In the genomic region with DNA sequence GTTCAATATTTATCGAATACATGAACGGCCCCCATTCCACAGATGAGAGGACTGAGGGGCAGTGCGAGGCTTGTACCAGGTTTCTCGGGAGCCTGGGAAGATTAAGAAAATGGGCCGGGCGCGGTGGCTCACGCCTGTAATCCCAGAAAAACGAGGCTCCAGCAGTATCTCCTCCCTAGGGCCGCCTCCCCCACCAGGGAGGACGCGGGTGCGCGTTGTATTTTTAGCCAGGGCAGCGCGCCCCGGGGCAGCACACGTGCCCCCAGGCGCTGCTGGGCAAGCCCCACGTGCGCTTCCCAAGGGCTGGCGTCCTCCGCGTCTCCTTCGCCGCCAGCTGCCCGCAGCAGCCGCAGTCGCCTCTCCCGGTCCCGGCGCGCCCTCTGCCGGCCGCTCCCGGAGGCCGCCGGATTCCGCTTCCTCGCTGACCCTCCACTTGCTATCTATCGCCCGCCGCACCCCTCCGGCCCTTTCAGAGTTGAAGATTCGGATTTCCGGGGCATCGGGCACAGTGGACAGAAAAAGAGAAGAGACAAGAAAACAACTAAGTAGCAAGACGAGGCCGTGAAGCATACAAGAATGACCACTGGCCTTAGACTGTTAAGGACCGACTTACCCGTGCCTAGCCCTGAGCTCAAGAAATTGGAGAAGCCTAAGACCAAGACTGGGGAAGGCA, we compare ENCODE assay signal across 8 cellular contexts. TPM values are rescaled to one million over a fixed set of nuclear protein-coding genes. Genes with fewer than 3 reads are reported as not detected.
DNase-seq lines count a peak whose midpoint lies in the region; ATAC-seq and TF ChIP-seq lines count a peak whose summit lies in the region.

No MANE protein-coding gene starts in this region.

- H3K4me2 ChIP-seq in KMS-11 = peak overlapping the region; percentile 41; the same call in 1 of the 2 replicates

- CTCF ChIA-PET in activated naive CD4-positive, alpha-beta T cell treated with anti-CD3 and anti-CD28 coated beads, Interleukin-2, amount 10 ng/mL, durations not matched to agents 7 days and 5 days (lab: Charles Lee) = interaction anchor here (0.6 to 5.8 kb wide), 22 partner anchors 9 to 250 kb away, joined by 3 to 78 read pairs (median 3); a partner anchor contains a TSS

- 1 to 3% (median 2%) methylated on average over 40 to 51 of the region's 51 CpGs for WGBS in ovary, 3 donors

- H3K4me3 Mint-ChIP-seq in activated naive CD4-positive, alpha-beta T cell treated with anti-CD3 and anti-CD28 coated beads, Interleukin-2, amount 10 ng/mL, durations not matched to agents 7 days and 5 days = no peak overlapping the region

- H3K27me3 ChIP-seq in KMS-11 (ENCODE audit: insufficient read depth, low read depth) (no peaks in the 10 kb centered on the region), SJCRH30 (no peaks in the 10 kb centered on the region), ovary (peaks cover 3% of the 10 kb centered on the region)

- H3K27ac Mint-ChIP-seq in activated naive CD4-positive, alpha-beta T cell treated with anti-CD3 and anti-CD28 coated beads, Interleukin-2, amount 10 ng/mL, durations not matched to agents 7 days and 5 days = peak overlapping the region; percentile 52

- H3K79me2 ChIP-seq in KMS-11 (ENCODE audit: insufficient read depth, low read depth) = no peaks in the 10 kb centered on the region

- peak overlapping the region; percentile 34; the same call in 1 of the 2 replicates for H2AFZ ChIP-seq in KMS-11 (ENCODE audit: low read depth)

- no peaks in the 10 kb centered on the region for H3K36me3 Mint-ChIP-seq in activated naive CD4-positive, alpha-beta T cell treated with anti-CD3 and anti-CD28 coated beads, Interleukin-2, amount 10 ng/mL, durations not matched to agents 7 days and 5 days

- no peak for TF ChIP-seq EP300 in ovary (IDR thresholded peaks at IDR 0.05)

- H3K36me3 ChIP-seq in KMS-11 (ENCODE audit: insufficient read depth) (no peaks in the 10 kb centered on the region), SJCRH30 (no peaks in the 10 kb centered on the region), ovary (no peaks in the 10 kb centered on the region)

- no peaks in the 10 kb centered on the region for H3K9me3 Mint-ChIP-seq in activated naive CD4-positive, alpha-beta T cell treated with anti-CD3 and anti-CD28 coated beads, Interleukin-2, amount 10 ng/mL, durations not matched to agents 7 days and 5 days

- TF ChIP-seq POLR2A in ovary (IDR thresholded peaks at IDR 0.05) = no peak

- peak; percentile 84 for DNase-seq in EH (ENCODE audit: low read depth)
- peak; percentile 72 to 80 for DNase-seq in SJCRH30
- peak; percentile 71 for DNase-seq in activated naive CD4-positive, alpha-beta T cell treated with anti-CD3 and anti-CD28 coated beads, Interleukin-2, amount 10 ng/mL, durations not matched to agents 7 days and 5 days
- DNase-seq in head of caudate nucleus = peak; percentile 34 to 93 (median 82)
- peak; percentile 78 to 90 (median 83) for DNase-seq in ovary
- DNase-seq in ureter (ENCODE audit: low spot score) = peak; percentile 77

- H3K27ac ChIP-seq in KMS-11 (no peak overlapping the region), SJCRH30 (no peak overlapping the region), ovary (no peak overlapping the region)

- peaks cover 28% of the 10 kb centered on the region for H3K4me1 Mint-ChIP-seq in activated naive CD4-positive, alpha-beta T cell treated with anti-CD3 and anti-CD28 coated beads, Interleukin-2, amount 10 ng/mL, durations not matched to agents 7 days and 5 days

- H3K4me1 ChIP-seq in KMS-11 (ENCODE audit: low read depth, poor library complexity, severe bottlenecking) (no peaks in the 10 kb centered on the region), SJCRH30 (no peaks in the 10 kb centered on the region), ovary (ENCODE audit: insufficient read depth) (peaks cover 9% of the 10 kb centered on the region)

- intact Hi-C loops in head of caudate nucleus (cut with DNase I) = no loop called here
- intact Hi-C loops in ovary (cut with DNase I) = loop anchor here in 3 of 4 donors (1.0 to 5.0 kb wide), 4 partner anchors 15 to 252 kb away; a partner anchor contains a TSS

- H3K27me3 Mint-ChIP-seq in activated naive CD4-positive, alpha-beta T cell treated with anti-CD3 and anti-CD28 coated beads, Interleukin-2, amount 10 ng/mL, durations not matched to agents 7 days and 5 days = peaks cover 91% of the 10 kb centered on the region

- TF ChIP-seq CTCF in KMS-11 (conservative IDR thresholded peaks at IDR 0.05; ENCODE audit: low read depth, low read length) (peak; percentile 45), ovary (IDR thresholded peaks at IDR 0.05) (peak; percentile 88 to 98 (median 94))

- H3K9ac ChIP-seq in KMS-11 = no peak overlapping the region

- H4K20me1 ChIP-seq in KMS-11 (ENCODE audit: insufficient read depth) = no peaks in the 10 kb centered on the region

- no peak for ATAC-seq in HG03159 (IDR thresholded peaks at IDR 0.05; ENCODE audit: unreplicated experiment)

- H3K9me3 ChIP-seq in SJCRH30 (replicated peaks) (no peaks in the 10 kb centered on the region), ovary (no peaks in the 10 kb centered on the region)

- no peak overlapping the region for H3K4me3 ChIP-seq in KMS-11 (IDR thresholded peaks at IDR 0.05; ENCODE audit: insufficient read depth, low read depth, low read length)
- H3K4me3 ChIP-seq in SJCRH30 = no peak overlapping the region
- H3K4me3 ChIP-seq in ovary = peak overlapping the region; percentile 6

RNA-seq across cellular contexts. Expression of a gene that starts 1.9 kb away (rescaled TPM):
- total RNA-seq in SJCRH30 (2014; rRNA removed; shearing (Covaris generic)) = not detected in 2 replicates
- total RNA-seq in ovary = 1 to 10 TPM in 2 of 7 donors, under 1 TPM in 2, not detected in 3; 0.30 to 1.8 (median 0.98) TPM
- under 1 TPM; 0.33 to 0.80 TPM for polyA plus RNA-seq in ovary
- not detected for total RNA-seq in ureter

RNA-seq across cellular contexts. Expression of a gene that starts 11.1 kb away (rescaled TPM):
- total RNA-seq in SJCRH30 (2014; rRNA removed; shearing (Covaris generic)) = 339 and 372 TPM in 2 replicates
- total RNA-seq in ovary = 100 to 1,000 TPM in 5 of 7 donors, 10 to 100 TPM in 2; 55.9 to 302 (median 229) TPM
- 100 to 1,000 TPM; 182 to 258 TPM for polyA plus RNA-seq in ovary
- 425 TPM for total RNA-seq in ureter

RNA-seq across cellular contexts. Expression of a gene that starts 14.8 kb away (rescaled TPM):
- total RNA-seq in SJCRH30 (2014; rRNA removed; shearing (Covaris generic)) = 1.3 and 1.5 TPM in 2 replicates
- 1 to 10 TPM in 6 of 7 donors, under 1 TPM in 1; 0.83 to 9.8 (median 2.3) TPM for total RNA-seq in ovary
- polyA plus RNA-seq in ovary = 1 to 10 TPM; 3.4 to 4.1 TPM
- total RNA-seq in ureter = 11.2 TPM

RNA-seq across cellular contexts. Expression of a gene that starts 18.8 kb away (rescaled TPM):
- 32.2 and 39.7 TPM in 2 replicates for total RNA-seq in SJCRH30 (2014; rRNA removed; shearing (Covaris generic))
- total RNA-seq in ovary (10 to 100 TPM; 53.1 to 76.5 (median 59.3) TPM), ureter (67.6 TPM)
- 100 to 1,000 TPM in 1 of 2 donors, 10 to 100 TPM in 1; 62.2 to 103 TPM for polyA plus RNA-seq in ovary

RNA-seq across cellular contexts. Expression of a gene that starts 32.8 kb away (rescaled TPM):
- total RNA-seq in SJCRH30 (2014; rRNA removed; shearing (Covaris generic)) = 18.7 and 19.7 TPM in 2 replicates
- total RNA-seq in ovary (10 to 100 TPM; 11.2 to 48.0 (median 41.6) TPM), ureter (49.6 TPM)
- 10 to 100 TPM in 1 of 2 donors, 1 to 10 TPM in 1; 9.6 to 32.8 TPM for polyA plus RNA-seq in ovary
